Comparison of ENCODE assay signal across 9 cellular contexts in genomic region chr11:444397-445144, GRCh38. TPM values are rescaled to one million over a fixed set of nuclear protein-coding genes. Genes with fewer than 3 reads are reported as not detected.
DNase-seq lines count a peak whose midpoint lies in the region; ATAC-seq and TF ChIP-seq lines count a peak whose summit lies in the region.
"Had no signal": no experiment of that assay in that cellular context is flagged by ENCODE, and none has a peak within 500 bp of the region (broad histone marks: within the 10 kb centered on the region; RNA-seq: fewer than 3 reads in every experiment).

No MANE protein-coding gene starts in this region.

- intact Hi-C loops in psoas muscle (cut with DNase I), result loop anchor here in 1 of 2 donors (5.0 kb wide), 2 partner anchors 207 to 237 kb away; partner anchors contain the start of genes BET1L, PSMD13, RIC8A and SIRT3

- peak overlapping the region; percentile 65 for H3K9ac ChIP-seq in GM23248

- H3K4me1 ChIP-seq in GM23248 (ENCODE audit: insufficient read depth) (peaks cover 17% of the 10 kb centered on the region), psoas muscle (peaks cover 12% of the 10 kb centered on the region)

- ATAC-seq in esophagus mucosa (peak; percentile 13), psoas muscle (no peak), HG02571 (IDR thresholded peaks at IDR 0.05; ENCODE audit: unreplicated experiment) (no peak), HG03565 (IDR thresholded peaks at IDR 0.05; ENCODE audit: unreplicated experiment) (no peak), GM19463 (IDR thresholded peaks at IDR 0.05; ENCODE audit: unreplicated experiment) (no peak)

- H3K36me3 ChIP-seq in GM23248 (ENCODE audit: low read depth) (no peaks in the 10 kb centered on the region), psoas muscle (ENCODE audit: insufficient read depth in 1 of 2, low read depth in 1 of 2) (no peaks in the 10 kb centered on the region)

- H3K9me2 ChIP-seq in GM23248 (ENCODE audit: insufficient read depth), result no peaks in the 10 kb centered on the region

- no peak for TF ChIP-seq CTCF in psoas muscle (IDR thresholded peaks at IDR 0.05)

- peaks cover 9% of the 10 kb centered on the region for H3K79me2 ChIP-seq in GM23248 (ENCODE audit: insufficient read depth)

- in situ Hi-C loops in GM23248 (cut with MboI), result no loop called here

- H3K4me3 ChIP-seq in GM23248 (peak overlapping the region; percentile 60), psoas muscle (no peak overlapping the region)

- H3K27ac ChIP-seq in GM23248 (0 out of 2 replicates have a peak overlapping the region, but pooled peaks have one; percentile 27), psoas muscle (no peak overlapping the region)

- 11 to 13% methylated on average over 12 of the region's 12 CpGs for WGBS in GM23248 (ENCODE audit: low coverage in 1 of 2, low lambda C conversion rate in 2 of 2, missing lambda C conversion rate in 2 of 2), 2 experiments
- WGBS in psoas muscle, 3 donors, result 23 to 28% (median 23%) methylated on average over 12 of the region's 12 CpGs

- H4K20me1 ChIP-seq in GM23248 (ENCODE audit: insufficient read depth), result no peaks in the 10 kb centered on the region

- peak overlapping the region; percentile 82 for H3K4me2 ChIP-seq in GM23248 (ENCODE audit: unreplicated experiment)

- peaks cover 2% of the 10 kb centered on the region; the same call in 1 of the 2 replicates for H3K27me3 ChIP-seq in GM23248 (replicated peaks; ENCODE audit: insufficient read depth)
- peaks cover 0 to 49% (median 22%) of the 10 kb centered on the region in 3 donors for H3K27me3 ChIP-seq in psoas muscle (ENCODE audit: insufficient read depth in 3 of 3, low read length in 2 of 3)

- H3F3A ChIP-seq in GM23248 (ENCODE audit: insufficient read depth), result peaks cover 20% of the 10 kb centered on the region; the same call in 1 of the 2 replicates

- H2AFZ ChIP-seq in GM23248, result peak overlapping the region; percentile 83

- H3K9me3 ChIP-seq in GM23248 (ENCODE audit: low read depth), result no peaks in the 10 kb centered on the region
- H3K9me3 ChIP-seq in psoas muscle, result no peaks in the 10 kb centered on the region

- DNase-seq in GM23248 (peak; percentile 77), NCI-H345 treated with DMSO at 0.1 percent for 48 hours (lab: John Stamatoyannopoulos, UW; ENCODE audit: unreplicated experiment) (peak; percentile 50), psoas muscle (peak; percentile 14 to 21), hypothalamus (lab: John Stamatoyannopoulos, UW) (no peak)
- DNase-seq: H7 had no signal

RNA-seq across cellular contexts. Expression of gene ANO9, which starts 2.8 kb away (rescaled TPM):
- not detected in 2 replicates for total RNA-seq in GM23248 (2014; rRNA removed; shearing (Covaris generic))
- polyA plus RNA-seq in GM23248 (2016; fragmentation: Nextera tagmentation; extraction: Ambion mirVana), result not detected in 2 replicates
- total RNA-seq in esophagus mucosa, result 12.8 TPM
- under 1 TPM in 3 of 4 donors, not detected in 1; 0.09 to 0.59 (median 0.46) TPM for total RNA-seq in psoas muscle
- under 1 TPM; 0.10 to 0.15 (median 0.10) TPM for polyA plus RNA-seq in psoas muscle

RNA-seq across cellular contexts. Expression of gene PTDSS2, which starts 5.5 kb away (rescaled TPM):
- 29.2 and 44.1 TPM in 2 replicates for total RNA-seq in GM23248 (2014; rRNA removed; shearing (Covaris generic))
- polyA plus RNA-seq in GM23248 (2016; fragmentation: Nextera tagmentation; extraction: Ambion mirVana) (20.1 and 22.2 TPM in 2 replicates), psoas muscle (10 to 100 TPM; 11.8 to 26.0 (median 15.4) TPM)
- total RNA-seq in esophagus mucosa (12.0 TPM), psoas muscle (10 to 100 TPM; 15.8 to 21.1 (median 20.3) TPM)

RNA-seq across cellular contexts. Expression of gene SIGIRR, which starts 29.8 kb away (rescaled TPM):
- total RNA-seq in GM23248 (2014; rRNA removed; shearing (Covaris generic)), result 17.7 and 28.3 TPM in 2 replicates
- 59.5 and 61.1 TPM in 2 replicates for polyA plus RNA-seq in GM23248 (2016; fragmentation: Nextera tagmentation; extraction: Ambion mirVana)
- 15.4 TPM for total RNA-seq in esophagus mucosa
- 10 to 100 TPM in 3 of 4 donors, 1 to 10 TPM in 1; 9.9 to 15.9 (median 10.8) TPM for total RNA-seq in psoas muscle
- 10 to 100 TPM; 19.2 to 28.1 (median 20.3) TPM for polyA plus RNA-seq in psoas muscle

RNA-seq across cellular contexts. Expression of gene PKP3, which starts 50.6 kb away (rescaled TPM):
- 1.2 and 4.9 TPM in 2 replicates for total RNA-seq in GM23248 (2014; rRNA removed; shearing (Covaris generic))
- polyA plus RNA-seq in GM23248 (2016; fragmentation: Nextera tagmentation; extraction: Ambion mirVana) (2.2 and 2.4 TPM in 2 replicates), psoas muscle (under 1 TPM in 2 of 3 donors, not detected in 1; 0.10 to 0.13 TPM)
- total RNA-seq in esophagus mucosa (359 TPM), psoas muscle (under 1 TPM in 3 of 4 donors, not detected in 1; 0.15 to 0.75 (median 0.25) TPM)

Comparison
In these comparisons a context has a peak if more than half of its experiments do, and no peak if none do; other contexts are left out.
1. DNase-seq: peak in GM23248 (single experiment), NCI-H345 treated with DMSO at 0.1 percent for 48 hours (single experiment) and psoas muscle (2 of 2); none in hypothalamus (0 of 51).